9 cellular contexts compared by ENCODE assay signal in genomic region chr1:30822966-30823581, GRCh38.
DNase-seq lines count a peak whose midpoint lies in the region; ATAC-seq and TF ChIP-seq lines count a peak whose summit lies in the region.
"Had no signal": no experiment of that assay in that cellular context is flagged by ENCODE, and none has a peak within 500 bp of the region (broad histone marks: within the 10 kb centered on the region; RNA-seq: fewer than 3 reads in every experiment).

No MANE protein-coding gene starts in this region.

- no peak for TF ChIP-seq CTCF in RWPE1 (conservative IDR thresholded peaks at IDR 0.05; ENCODE audit: low read depth)
- TF ChIP-seq CTCF in fibroblast of the aortic adventitia (IDR thresholded peaks at IDR 0.05; ENCODE audit: insufficient read depth, low read length), result no peak

- CTCF ChIA-PET in RWPE1 (lab: Yijun Ruan, JAX), result interaction anchor here (1.1 to 1.7 kb wide), 2 partner anchors 21 to 88 kb away, joined by 5 to 7 read pairs; no protein-coding TSS in a partner anchor

- H3K9ac ChIP-seq in rectal smooth muscle tissue (ENCODE audit: low read length), result no peak overlapping the region

- no peak for ATAC-seq in GM18861 (IDR thresholded peaks at IDR 0.05; ENCODE audit: unreplicated experiment)

- DNase-seq in Daoy (ENCODE audit: low read depth) (peak; percentile 72), RWPE1 (ENCODE audit: low spot score) (no peak), fibroblast of the aortic adventitia (ENCODE audit: low read depth) (peak; percentile 46), GDM1 (lab: John Stamatoyannopoulos, UW) (no peak)
- no peak for DNase-seq in activated effector memory CD4-positive, alpha-beta T cell treated with Interleukin-2 at 50 U/mL for 16 hours
- no peak for DNase-seq in stimulated activated CD4-positive, alpha-beta T cell treated with anti-CD3 and anti-CD28 coated beads, Interleukin-4, amount 100 ng/mL, for 1 hour
- DNase-seq: activated CD4-positive, alpha-beta memory T cell treated with anti-CD3 and anti-CD28 coated beads for 36 hours had no signal

- no peak overlapping the region for H3K4me3 ChIP-seq in fibroblast of the aortic adventitia (ENCODE audit: low read depth, low read length)
- H3K4me3 ChIP-seq in rectal smooth muscle tissue (ENCODE audit: low read length), result peak overlapping the region; percentile 78

- peak overlapping the region; percentile 94 for H3K27ac ChIP-seq in RWPE1
- H3K27ac ChIP-seq in rectal smooth muscle tissue (ENCODE audit: low read depth, low read length), result peak overlapping the region; percentile 98

- H3K4me1 ChIP-seq in rectal smooth muscle tissue (ENCODE audit: control insufficient read depth, insufficient read depth, low read length), result peaks cover 52% of the 10 kb centered on the region

- POLR2A ChIA-PET in RWPE1 (lab: Yijun Ruan, JAX; ENCODE audit: low non-redundant PET), result no interaction called here

- H3K36me3 ChIP-seq in rectal smooth muscle tissue (ENCODE audit: control insufficient read depth, insufficient read depth, low read length), result no peaks in the 10 kb centered on the region

- no peaks in the 10 kb centered on the region for H3K27me3 ChIP-seq in rectal smooth muscle tissue (ENCODE audit: control insufficient read depth, insufficient read depth, low read length)

Comparison
In these comparisons a context has a peak if more than half of its experiments do, and no peak if none do; other contexts are left out.
1. DNase-seq: peak in Daoy (single experiment) and fibroblast of the aortic adventitia (single experiment); none in RWPE1 (single experiment), activated effector memory CD4-positive, alpha-beta T cell treated with Interleukin-2 at 50 U/mL for 16 hours (single experiment), GDM1 (single experiment) and stimulated activated CD4-positive, alpha-beta T cell treated with anti-CD3 and anti-CD28 coated beads, Interleukin-4, amount 100 ng/mL, for 1 hour (single experiment).